In genomic region chr2:205947621-205948495, GRCh38 we compare ENCODE assay signal across 8 cellular contexts.
DNase-seq lines count a peak whose midpoint lies in the region; ATAC-seq, FAIRE-seq and TF ChIP-seq lines count a peak whose summit lies in the region.

No MANE protein-coding gene starts in this region.

- peak; percentile 79 for DNase-seq in DMS53 (lab: John Stamatoyannopoulos, UW)
- peak; percentile 73 for DNase-seq in HTR-8/SVneo (ENCODE audit: insufficient read length, low spot score)
- DNase-seq in Panc1 (ENCODE audit: low read depth, low spot score), result no peak
- peak; percentile 16 for DNase-seq in activated T-helper 1 cell treated with anti-CD3 and anti-CD28 coated beads, Interleukin-12 subunit alpha, Interleukin-12 subunit beta, Interleukin-2, Interleukin-4 antibody, amounts not matched to agents 30 ng/mL and 10 ng/mL and 1 ng/mL, durations not matched to agents 14 hours and 24 hours and 36 hours (ENCODE audit: low spot score)
- DNase-seq in fibroblast of the conjunctiva (ENCODE audit: low read depth), result peak; percentile 60
- peak; percentile 88 for DNase-seq in osteocyte (ENCODE audit: extremely low spot score, unreplicated experiment)
- DNase-seq in transverse colon, result peak; percentile 68

- H3K4me3 Mint-ChIP-seq in activated T-helper 1 cell treated with anti-CD3 and anti-CD28 coated beads, Interleukin-12 subunit alpha, Interleukin-12 subunit beta, Interleukin-2, Interleukin-4 antibody, amounts not matched to agents 30 ng/mL and 10 ng/mL and 1 ng/mL, durations not matched to agents 14 hours and 24 hours and 36 hours, result no peak overlapping the region
- no peak overlapping the region for H3K4me3 Mint-ChIP-seq in osteocyte (ENCODE audit: unreplicated experiment)

- no peak overlapping the region for H3K27ac Mint-ChIP-seq in activated T-helper 1 cell treated with anti-CD3 and anti-CD28 coated beads, Interleukin-12 subunit alpha, Interleukin-12 subunit beta, Interleukin-2, Interleukin-4 antibody, amounts not matched to agents 30 ng/mL and 10 ng/mL and 1 ng/mL, durations not matched to agents 14 hours and 24 hours and 36 hours
- H3K27ac Mint-ChIP-seq in osteocyte (ENCODE audit: unreplicated experiment), result no peak overlapping the region

- H3K27me3 ChIP-seq in Panc1 (ENCODE audit: control insufficient read depth, insufficient read depth, low read length), result no peaks in the 10 kb centered on the region; the same call in 1 of the 2 replicates
- no peaks in the 10 kb centered on the region for H3K27me3 ChIP-seq in transverse colon

- WGBS in transverse colon (ENCODE audit: low coverage in 1 of 2), 2 donors, result 22 to 54% methylated on average over 8 to 15 of the region's 15 CpGs

- H3K9me3 ChIP-seq in Panc1 (ENCODE audit: control insufficient read depth, insufficient read depth, low read depth, low read length) (no peaks in the 10 kb centered on the region), transverse colon (no peaks in the 10 kb centered on the region)

- no peak for FAIRE-seq in HTR-8/SVneo (lab: Jason Lieb, UNC)

- peaks cover 7% of the 10 kb centered on the region for H3K27me3 Mint-ChIP-seq in activated T-helper 1 cell treated with anti-CD3 and anti-CD28 coated beads, Interleukin-12 subunit alpha, Interleukin-12 subunit beta, Interleukin-2, Interleukin-4 antibody, amounts not matched to agents 30 ng/mL and 10 ng/mL and 1 ng/mL, durations not matched to agents 14 hours and 24 hours and 36 hours (ENCODE audit: insufficient read depth)
- H3K27me3 Mint-ChIP-seq in osteocyte (ENCODE audit: unreplicated experiment), result peaks cover 4% of the 10 kb centered on the region

- no peak for TF ChIP-seq POLR2A in transverse colon (IDR thresholded peaks at IDR 0.05)

- BruUV-seq in Panc1 (replicated peaks; lab: Mats Ljungman, UMichigan), result no TSS peak

- CTCF ChIA-PET in Panc1 (lab: Charles Lee), result interaction anchor here (0.7 kb wide), 3 partner anchors 22 to 371 kb away, joined by 3 to 4 read pairs (median 4); no protein-coding TSS in a partner anchor

- intact Hi-C loops in Panc1 (cut with micrococcal nuclease; ENCODE audit: unreplicated experiment), result no loop called here
- intact Hi-C loops in activated T-helper 1 cell treated with anti-CD3 and anti-CD28 coated beads, Interleukin-12 subunit alpha, Interleukin-12 subunit beta, Interleukin-2, Interleukin-4 antibody, amounts not matched to agents 30 ng/mL and 10 ng/mL and 1 ng/mL, durations not matched to agents 14 hours and 24 hours and 36 hours (cut with micrococcal nuclease), result loop anchor here (1.0 to 5.0 kb wide), 2 partner anchors 181 to 1623 kb away; no protein-coding TSS in a partner anchor
- intact Hi-C loops in transverse colon (cut with DNase I; ENCODE audit: low total_unique reads), result no loop called here

- TF ChIP-seq CTCF in Panc1 (IDR thresholded peaks at IDR 0.05), result peak; percentile 95
- TF ChIP-seq CTCF in osteocyte (IDR thresholded peaks at IDR 0.05), result peak; percentile 92
- TF ChIP-seq CTCF in transverse colon (IDR thresholded peaks at IDR 0.05), result peak; percentile 89 to 95 (median 93)

- H3K4me3 ChIP-seq in Panc1 (ENCODE audit: low read depth in 2 of 2, low read length in 2 of 2) (no peak overlapping the region), transverse colon (peak overlapping the region in 1 of 4 donors; percentile 5)

- H3K36me3 ChIP-seq in Panc1 (ENCODE audit: control insufficient read depth, insufficient read depth, low read length) (no peaks in the 10 kb centered on the region), transverse colon (no peaks in the 10 kb centered on the region)

- H3K36me3 Mint-ChIP-seq in activated T-helper 1 cell treated with anti-CD3 and anti-CD28 coated beads, Interleukin-12 subunit alpha, Interleukin-12 subunit beta, Interleukin-2, Interleukin-4 antibody, amounts not matched to agents 30 ng/mL and 10 ng/mL and 1 ng/mL, durations not matched to agents 14 hours and 24 hours and 36 hours (ENCODE audit: low read depth), result no peaks in the 10 kb centered on the region
- no peaks in the 10 kb centered on the region for H3K36me3 Mint-ChIP-seq in osteocyte (ENCODE audit: unreplicated experiment)

- no peak for TF ChIP-seq EP300 in transverse colon (IDR thresholded peaks at IDR 0.05; ENCODE audit: low read depth)

- ATAC-seq in GM21381 (IDR thresholded peaks at IDR 0.05; ENCODE audit: unreplicated experiment) (peak; percentile 95), Panc1 (peak; percentile 80)

- no peaks in the 10 kb centered on the region for H3K4me1 ChIP-seq in Panc1 (ENCODE audit: control insufficient read depth, insufficient read depth, low read length)
- H3K4me1 ChIP-seq in transverse colon, result peaks cover 0 to 14% (median 0%) of the 10 kb centered on the region in 4 donors

- no peaks in the 10 kb centered on the region for H3K9me3 Mint-ChIP-seq in activated T-helper 1 cell treated with anti-CD3 and anti-CD28 coated beads, Interleukin-12 subunit alpha, Interleukin-12 subunit beta, Interleukin-2, Interleukin-4 antibody, amounts not matched to agents 30 ng/mL and 10 ng/mL and 1 ng/mL, durations not matched to agents 14 hours and 24 hours and 36 hours
- peaks cover 8% of the 10 kb centered on the region for H3K9me3 Mint-ChIP-seq in osteocyte (ENCODE audit: unreplicated experiment)

- peaks cover 7% of the 10 kb centered on the region for H3K4me1 Mint-ChIP-seq in activated T-helper 1 cell treated with anti-CD3 and anti-CD28 coated beads, Interleukin-12 subunit alpha, Interleukin-12 subunit beta, Interleukin-2, Interleukin-4 antibody, amounts not matched to agents 30 ng/mL and 10 ng/mL and 1 ng/mL, durations not matched to agents 14 hours and 24 hours and 36 hours (ENCODE audit: low read depth)
- H3K4me1 Mint-ChIP-seq in osteocyte (ENCODE audit: unreplicated experiment), result peaks cover 23% of the 10 kb centered on the region

- H3K27ac ChIP-seq in Panc1 (ENCODE audit: low read length) (no peak overlapping the region), transverse colon (peak overlapping the region in 3 of 4 donors; percentile 12 to 47 (median 32))

- in situ Hi-C loops in Panc1 (cut with HindIII; ENCODE audit: low pct_unique_long_range_greater_than_20kb, low sequenced_read_pairs), result no loop called here
- in situ Hi-C loops in transverse colon (cut with MboI; ENCODE audit: low pct_ligation_motif_present in 1 of 4, low pct_unique_long_range_greater_than_20kb in 1 of 4, low sequenced_read_pairs in 3 of 4), result loop anchor here in 1 of 4 donors (25.0 kb wide), 1 partner anchor 1636 kb away; no protein-coding TSS in a partner anchor

- POLR2A ChIA-PET in Panc1 (lab: Charles Lee), result no interaction called here
